ENCODE assay signal across 8 cellular contexts in the genomic region with DNA sequence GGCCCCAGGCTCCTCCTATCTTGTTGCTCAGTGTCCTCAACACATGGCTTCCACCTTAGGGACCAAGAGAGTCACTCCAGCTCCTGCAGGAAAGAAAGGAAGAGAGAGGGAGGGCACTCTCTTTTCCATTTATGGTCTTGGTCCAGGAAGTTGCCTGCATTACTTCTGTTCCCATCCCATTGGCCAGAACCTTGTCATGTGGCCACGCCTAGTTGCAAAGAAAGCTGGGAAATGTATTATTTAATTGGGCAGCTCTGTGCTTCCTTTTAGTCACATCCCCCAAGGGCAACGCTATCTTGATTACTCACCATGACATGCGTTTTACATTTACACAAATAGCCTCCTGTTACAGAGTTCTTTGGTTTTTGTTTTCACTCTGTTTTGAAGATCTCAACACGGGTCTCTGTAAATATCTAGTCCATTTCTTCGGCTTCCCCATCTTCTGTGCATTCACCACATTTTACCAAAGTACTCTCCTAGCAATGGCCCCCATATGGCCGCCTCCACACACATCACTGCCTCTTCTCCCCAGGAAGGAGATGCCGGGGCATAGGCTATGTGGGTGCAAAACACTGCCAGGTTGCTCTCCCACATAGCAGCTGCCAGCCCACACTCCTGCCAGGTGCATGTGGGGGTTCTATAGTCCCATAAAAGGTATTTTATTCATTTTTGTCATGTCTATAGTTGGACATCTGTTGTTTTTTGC. TPM values are rescaled to one million over a fixed set of nuclear protein-coding genes. Genes with fewer than 3 reads are reported as not detected.
DNase-seq lines count a peak whose midpoint lies in the region; ATAC-seq and TF ChIP-seq lines count a peak whose summit lies in the region.

No MANE protein-coding gene starts in this region.

- H3K4me3 ChIP-seq in testis: no peak overlapping the region
- no peak overlapping the region for H3K4me3 ChIP-seq in tibial artery

- peak; percentile 52 for ATAC-seq in GM18861 (IDR thresholded peaks at IDR 0.05; ENCODE audit: unreplicated experiment)
- no peak for ATAC-seq in HG02759 (IDR thresholded peaks at IDR 0.05; ENCODE audit: unreplicated experiment)

- H3K4me1 ChIP-seq in testis: no peaks in the 10 kb centered on the region
- peaks cover 0 to 2% (median 0%) of the 10 kb centered on the region in 4 donors for H3K4me1 ChIP-seq in tibial artery

- TF ChIP-seq CTCF in osteocyte (IDR thresholded peaks at IDR 0.05) (no peak), testis (IDR thresholded peaks at IDR 0.05) (no peak), tibial artery (IDR thresholded peaks at IDR 0.05) (no peak)

- peak overlapping the region; percentile 86 for H3K27ac Mint-ChIP-seq in osteocyte (ENCODE audit: unreplicated experiment)

- no peaks in the 10 kb centered on the region for H3K27me3 Mint-ChIP-seq in osteocyte (ENCODE audit: unreplicated experiment)

- 87 to 88% methylated on average over 7 of the region's 7 CpGs for WGBS in testis, 2 donors

- TF ChIP-seq POLR2A in testis (IDR thresholded peaks at IDR 0.05): no peak

- DNase-seq in ACHN: peak; percentile 69
- DNase-seq in epidermal melanocyte (ENCODE audit: insufficient read length, low spot score): peak; percentile 54
- DNase-seq in osteocyte (ENCODE audit: extremely low spot score, unreplicated experiment): no peak
- no peak for DNase-seq in testis
- DNase-seq in tibial artery: no peak

- H3K4me1 Mint-ChIP-seq in osteocyte (ENCODE audit: unreplicated experiment): peaks cover 24% of the 10 kb centered on the region

- H3K27ac ChIP-seq in testis (no peak overlapping the region), tibial artery (no peak overlapping the region)

- H3K9me3 Mint-ChIP-seq in osteocyte (ENCODE audit: unreplicated experiment): peaks cover 10% of the 10 kb centered on the region

- H3K27me3 ChIP-seq in testis (no peaks in the 10 kb centered on the region), tibial artery (no peaks in the 10 kb centered on the region)

- H3K36me3 ChIP-seq in testis (ENCODE audit: low read depth, missing control alignments) (no peaks in the 10 kb centered on the region), tibial artery (no peaks in the 10 kb centered on the region)

- intact Hi-C loops in testis (cut with DNase I; ENCODE audit: low total_unique reads) (no loop called here), tibial artery (cut with DNase I; ENCODE audit: low total_unique reads) (no loop called here)

- H3K36me3 Mint-ChIP-seq in osteocyte (ENCODE audit: unreplicated experiment): no peaks in the 10 kb centered on the region

- peak overlapping the region; percentile 6 for H3K4me3 Mint-ChIP-seq in osteocyte (ENCODE audit: unreplicated experiment)

- H3K9me3 ChIP-seq in testis (no peaks in the 10 kb centered on the region), tibial artery (no peaks in the 10 kb centered on the region)

- in situ Hi-C loops in ACHN (cut with HindIII; ENCODE audit: low pct_ligation_motif_present, low pct_unique_long_range_greater_than_20kb, low sequenced_read_pairs): no loop called here

TF ChIP-seq in PFSK-1, 5 proteins besides CTCF, POLR2A, EP300 and RAD21:
- TF ChIP-seq FOXP2 (optimal IDR thresholded peaks at IDR 0.05; ENCODE audit: borderline replicate concordance, extremely low read depth, extremely low read length, insufficient read depth): no peak
- TF ChIP-seq SIN3A (IDR thresholded peaks at IDR 0.05; ENCODE audit: borderline replicate concordance, insufficient read depth, low read length): no peak
- TF ChIP-seq TAF1 (IDR thresholded peaks at IDR 0.05; ENCODE audit: borderline replicate concordance, insufficient read depth, low read length): no peak
- TF ChIP-seq POLR2AphosphoS5 (IDR thresholded peaks at IDR 0.05; ENCODE audit: low read depth, low read length): peak; percentile 44; the same call in 1 of the 2 replicates

RNA-seq across cellular contexts. Expression of a gene that starts 35.7 kb away (rescaled TPM):
- 12.2 TPM for polyA plus RNA-seq in PFSK-1 (2012; ENCODE audit: insufficient read length, low read depth)
- total RNA-seq in osteocyte (96.5 and 111 TPM in 2 replicates), testis (100 to 1,000 TPM in 1 of 2 donors, 10 to 100 TPM in 1; 87.2 to 102 TPM)
- 30.4 TPM for polyA plus RNA-seq in testis (ENCODE audit: insufficient read depth, low read depth, low replicate concordance)

Comparison
In these comparisons a context has a peak if more than half of its experiments do, and no peak if none do; other contexts are left out.
1. DNase-seq: peak in ACHN (single experiment) and epidermal melanocyte (single experiment); none in osteocyte (single experiment), testis (single experiment) and tibial artery (0 of 2).